In the genomic region with DNA sequence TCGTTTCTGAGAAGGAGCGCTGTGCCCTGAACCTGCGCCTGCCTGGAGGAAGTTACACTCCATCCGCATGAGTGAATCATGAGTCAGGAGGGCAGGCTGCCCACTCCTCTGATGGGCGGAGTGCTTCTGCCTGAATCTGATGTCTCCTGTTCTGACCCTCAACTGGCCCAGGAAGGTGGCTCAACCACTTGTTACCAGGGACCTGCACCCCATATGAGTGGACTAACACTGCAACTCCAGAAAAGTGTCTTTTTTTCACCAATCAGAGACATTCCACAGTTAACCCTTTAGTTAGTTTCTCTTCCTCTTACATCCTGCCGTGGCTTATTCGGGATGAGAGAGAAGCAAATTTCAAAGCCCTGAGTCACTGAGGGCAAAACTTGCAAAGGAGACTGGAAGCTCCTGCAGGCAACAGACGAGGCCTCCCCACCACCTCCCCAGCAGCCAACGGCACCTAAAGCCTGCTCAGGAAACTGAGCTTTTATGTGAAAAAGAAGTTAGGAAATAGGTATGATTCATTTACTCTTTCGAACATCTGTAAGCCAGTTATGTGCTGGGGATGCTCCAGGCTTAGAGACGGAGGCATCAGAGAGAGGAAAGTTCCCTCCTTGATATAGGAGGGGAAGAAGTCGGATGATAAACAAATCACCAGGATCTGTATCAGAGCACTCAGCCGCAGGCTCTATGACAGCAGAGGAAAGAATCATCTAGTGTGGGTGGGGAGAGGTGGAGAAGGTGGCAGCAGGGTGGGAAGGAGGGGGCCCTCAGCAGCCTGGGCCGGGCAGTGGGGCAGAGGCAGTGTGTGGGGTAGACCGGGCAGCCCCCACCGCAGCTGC, we compare ENCODE assay signal across 2 cellular contexts.
TF ChIP-seq lines count a peak whose summit lies in the region.

No MANE protein-coding gene starts in this region.

TF ChIP-seq in liver, 16 proteins besides CTCF, POLR2A, EP300 and RAD21 (continued from another document):
- TF ChIP-seq FOXA2 (IDR thresholded peaks at IDR 0.05) (no peak), JUND (IDR thresholded peaks at IDR 0.05) (peak in 1 of 2 donors; percentile 12), SP1 (IDR thresholded peaks at IDR 0.05) (no peak)

TF ChIP-seq in HepG2, 621 proteins besides CTCF, POLR2A, EP300 and RAD21 (continued from another document):
- TF ChIP-seq ZSCAN31 (CRISPR knock-in tag; IDR thresholded peaks at IDR 0.05; ENCODE audit: low read depth) = no peak
- no peak for TF ChIP-seq SMARCE1 (IDR thresholded peaks at IDR 0.05; ENCODE audit: borderline replicate concordance)
- TF ChIP-seq SNRNP70 (IDR thresholded peaks at IDR 0.05; ENCODE audit: low read depth, low read length) = no peak
- TF ChIP-seq, protein P1, sequence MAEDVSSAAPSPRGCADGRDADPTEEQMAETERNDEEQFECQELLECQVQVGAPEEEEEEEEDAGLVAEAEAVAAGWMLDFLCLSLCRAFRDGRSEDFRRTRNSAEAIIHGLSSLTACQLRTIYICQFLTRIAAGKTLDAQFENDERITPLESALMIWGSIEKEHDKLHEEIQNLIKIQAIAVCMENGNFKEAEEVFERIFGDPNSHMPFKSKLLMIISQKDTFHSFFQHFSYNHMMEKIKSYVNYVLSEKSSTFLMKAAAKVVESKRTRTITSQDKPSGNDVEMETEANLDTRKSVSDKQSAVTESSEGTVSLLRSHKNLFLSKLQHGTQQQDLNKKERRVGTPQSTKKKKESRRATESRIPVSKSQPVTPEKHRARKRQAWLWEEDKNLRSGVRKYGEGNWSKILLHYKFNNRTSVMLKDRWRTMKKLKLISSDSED (CRISPR knock-in tag; IDR thresholded peaks at IDR 0.05) = no peak
- no peak for TF ChIP-seq SALL1 (CRISPR knock-in tag; IDR thresholded peaks at IDR 0.05)
- no peak for TF ChIP-seq ZFP41 (CRISPR knock-in tag; IDR thresholded peaks at IDR 0.05; ENCODE audit: borderline replicate concordance)
- TF ChIP-seq ZNF451 (CRISPR knock-in tag; IDR thresholded peaks at IDR 0.05) = no peak
- TF ChIP-seq FOXP1 (IDR thresholded peaks at IDR 0.05) = no peak
- no peak for TF ChIP-seq FOXP1 (CRISPR knock-in tag; IDR thresholded peaks at IDR 0.05)
TF ChIP-seq in HepG2: peak in this region for 0.
